In genomic region chr5:59104400-59105117, GRCh38 we compare ENCODE assay signal across 16 cellular contexts.
DNase-seq lines count a peak whose midpoint lies in the region; ATAC-seq lines count a peak whose summit lies in the region.
"Had no signal": no experiment of that assay in that cellular context is flagged by ENCODE, and none has a peak within 500 bp of the region (broad histone marks: within the 10 kb centered on the region; RNA-seq: fewer than 3 reads in every experiment).

No MANE protein-coding gene starts in this region.

- H2BK120ac ChIP-seq in neuronal stem cell (ENCODE audit: low read depth, low read length) = no peak overlapping the region

- no peaks in the 10 kb centered on the region for H3K36me3 ChIP-seq in neuronal stem cell (replicated peaks in 1 of 2; ENCODE audit: control insufficient read depth in 2 of 2, insufficient read depth in 2 of 2, low read length in 2 of 2)

- no peak overlapping the region for H2BK15ac ChIP-seq in neuronal stem cell (ENCODE audit: low read length)

- no peaks in the 10 kb centered on the region for H3K27me3 ChIP-seq in neuronal stem cell (ENCODE audit: control insufficient read depth in 3 of 3, insufficient read depth in 3 of 3, low read depth in 1 of 3, low read length in 3 of 3)

- no peaks in the 10 kb centered on the region for H3K79me1 ChIP-seq in neuronal stem cell (ENCODE audit: low read depth, low read length)

- no peak overlapping the region for H3K9ac ChIP-seq in neuronal stem cell (ENCODE audit: low read depth, low read length, poor library complexity)

- no peak overlapping the region for H2BK12ac ChIP-seq in neuronal stem cell (ENCODE audit: low read length)

- peak overlapping the region; percentile 10 for H2AFZ ChIP-seq in neuronal stem cell (ENCODE audit: low read length)

- H2BK5ac ChIP-seq in neuronal stem cell (ENCODE audit: low read length) = no peak overlapping the region

- H4K8ac ChIP-seq in neuronal stem cell (ENCODE audit: low read depth, low read length) = no peak overlapping the region

- H3K27ac ChIP-seq in neuronal stem cell (replicated peaks; ENCODE audit: low read length) = no peak overlapping the region

- DNase-seq in G401 (ENCODE audit: low spot score) = peak; percentile 18
- DNase-seq in NCI-H446 treated with DMSO at 0.1 percent for 48 hours (lab: John Stamatoyannopoulos, UW) = peak; percentile 64
- peak; percentile 40 for DNase-seq in fibroblast of peridontal ligament (ENCODE audit: extremely low read depth)
- DNase-seq in neuronal stem cell (ENCODE audit: low spot score) = no peak
- no peak for DNase-seq in activated T-cell treated with anti-CD3 and anti-CD28 coated beads, Interleukin-2, amount 50 U/mL, for 48 hours
- DNase-seq in glomerular visceral epithelial cell (ENCODE audit: extremely low spot score) = no peak
- DNase-seq: activated CD8-positive, alpha-beta T cell treated with anti-CD3 and anti-CD28 coated beads for 36 hours; activated effector memory CD4-positive, alpha-beta T cell treated with Interleukin-2 at 50 U/mL for 16 hours; C1 segment of cervical spinal cord; DND-41; GOT3; NCI-H2029 treated with DMSO at 0.1 percent for 48 hours; NCI-H82; small intestine; stimulated activated naive CD8-positive, alpha-beta T cell treated with anti-CD3 and anti-CD28 coated beads, Interleukin-15, amount 100 ng/mL, for 72 hours had no signal

- no peak overlapping the region for H3K18ac ChIP-seq in neuronal stem cell (ENCODE audit: low read length)

- H2AK5ac ChIP-seq in neuronal stem cell (ENCODE audit: low read depth, low read length) = no peak overlapping the region

- in situ Hi-C loops in G401 (cut with HindIII; ENCODE audit: low sequenced_read_pairs) = no loop called here

- no peak overlapping the region for H3K23ac ChIP-seq in neuronal stem cell (ENCODE audit: low read depth, low read length, poor library complexity)

- no peak for ATAC-seq in GM21717 (IDR thresholded peaks at IDR 0.05; ENCODE audit: unreplicated experiment)
- ATAC-seq: activated CD8-positive, alpha-beta T cell treated with anti-CD3 and anti-CD28 coated beads for 36 hours; stimulated activated naive CD8-positive, alpha-beta T cell treated with anti-CD3 and anti-CD28 coated beads, Interleukin-15, amount 100 ng/mL, for 72 hours had no signal

- H3K9me3 ChIP-seq in neuronal stem cell (replicated peaks in 1 of 2; ENCODE audit: control insufficient read depth in 2 of 2, insufficient read depth in 1 of 2, low read depth in 1 of 2, low read length in 2 of 2) = no peaks in the 10 kb centered on the region

- H4K91ac ChIP-seq in neuronal stem cell (ENCODE audit: low read depth, low read length, poor library complexity) = no peak overlapping the region

- no peak overlapping the region for H3K4ac ChIP-seq in neuronal stem cell (ENCODE audit: low read length)

- H3K4me2 ChIP-seq in neuronal stem cell (ENCODE audit: insufficient read depth, low read length, poor library complexity, severe bottlenecking) = no peak overlapping the region

- peaks cover 4 to 6% of the 10 kb centered on the region in 2 donors for H3K4me1 ChIP-seq in neuronal stem cell (ENCODE audit: control insufficient read depth in 2 of 2, insufficient read depth in 1 of 2, low read depth in 1 of 2, low read length in 2 of 2)

- WGBS in neuronal stem cell (ENCODE audit: extremely low coverage in 2 of 2, insufficient read length in 2 of 2, insufficient replicate concordance in 1 of 2), 2 donors = no CpG with 5 or more reads among the region's 9 CpGs

- H3K4me3 ChIP-seq in neuronal stem cell (ENCODE audit: low read length in 2 of 2) = no peak overlapping the region

- H3K14ac ChIP-seq in neuronal stem cell (ENCODE audit: low read length) = no peak overlapping the region

Comparison
In these comparisons a context has a peak if more than half of its experiments do, and no peak if none do; other contexts are left out.
1. DNase-seq: peak in G401 (single experiment), NCI-H446 treated with DMSO at 0.1 percent for 48 hours (single experiment) and fibroblast of peridontal ligament (single experiment); none in neuronal stem cell (single experiment), activated T-cell treated with anti-CD3 and anti-CD28 coated beads, Interleukin-2, amount 50 U/mL, for 48 hours (0 of 2) and glomerular visceral epithelial cell (single experiment).